21 cellular contexts compared by ENCODE assay signal in the genomic region with DNA sequence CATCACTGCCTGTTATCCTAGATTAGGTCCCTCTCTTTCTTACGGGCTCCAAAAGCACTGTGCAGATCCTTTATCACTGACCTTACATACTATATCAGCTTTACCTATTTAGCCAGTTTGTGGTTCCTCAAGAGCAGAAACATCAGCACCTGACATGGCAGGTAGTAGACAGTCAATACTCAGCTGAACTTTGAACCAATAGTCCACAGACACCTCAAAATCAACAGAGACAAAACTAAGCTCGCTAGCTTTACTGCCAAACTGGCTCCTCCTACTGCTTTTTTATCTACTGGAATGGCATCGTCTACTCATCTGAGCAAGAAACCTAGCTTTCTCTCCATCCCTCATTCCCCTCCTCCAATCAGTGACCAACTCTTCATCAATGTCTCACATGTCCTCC. TPM values are rescaled to one million over a fixed set of nuclear protein-coding genes. Genes with fewer than 3 reads are reported as not detected.
A peak's percentile ranks its signal among the peaks of the same experiment; 100 is the strongest.
DNase-seq lines count a peak whose midpoint lies in the region; ATAC-seq, FAIRE-seq and TF ChIP-seq lines count a peak whose summit lies in the region.
"Had no signal": no experiment of that assay in that cellular context is flagged by ENCODE, and none has a peak within 500 bp of the region (broad histone marks: within the 10 kb centered on the region; RNA-seq: fewer than 3 reads in every experiment).

No MANE protein-coding gene starts in this region.

- H3K27me3 Mint-ChIP-seq in neural crest cell (ENCODE audit: low read depth) (peaks cover 2% of the 10 kb centered on the region), neural progenitor cell (ENCODE audit: insufficient read depth, low read depth) (peaks cover 2% of the 10 kb centered on the region)

- H2BK120ac ChIP-seq in H1 (replicated peaks; ENCODE audit: low read depth, low read length) = no peak overlapping the region

- no peaks in the 10 kb centered on the region; the same call in 1 of the 2 replicates for H3K23me2 ChIP-seq in H1 (ENCODE audit: low read depth, low read length)

- peaks cover 0 to 3% of the 10 kb centered on the region in 2 experiments; a peak in 2 of 4 replicates for H3K9me3 ChIP-seq in H1 (ENCODE audit: insufficient read depth in 2 of 2, low read depth in 1 of 2, low read length in 1 of 2)
- no peaks in the 10 kb centered on the region for H3K9me3 ChIP-seq in HepG2 (ENCODE audit: low read length)
- no peaks in the 10 kb centered on the region for H3K9me3 ChIP-seq in transverse colon
- H3K9me3 ChIP-seq in neural progenitor cell (ENCODE audit: low read depth) = no peaks in the 10 kb centered on the region
- H3K9me3 ChIP-seq: Caco-2 had no signal

- no peaks in the 10 kb centered on the region for H3K27me3 ChIP-seq in H1 (replicated peaks in 1 of 4; ENCODE audit: control insufficient read depth in 3 of 4, extremely low read depth in 1 of 4, insufficient read depth in 3 of 4, low read length in 3 of 4)
- peaks cover 1 to 15% of the 10 kb centered on the region in 2 experiments; a peak in 3 of 5 replicates for H3K27me3 ChIP-seq in HepG2 (ENCODE audit: control insufficient read depth in 1 of 2, insufficient read depth in 2 of 2, low read length in 2 of 2)
- H3K27me3 ChIP-seq in transverse colon = no peaks in the 10 kb centered on the region
- no peaks in the 10 kb centered on the region for H3K27me3 ChIP-seq in neural progenitor cell

- TF ChIP-seq POLR2A in H1 (IDR thresholded peaks at IDR 0.05; ENCODE audit: control extremely low read depth in 1 of 2, low read depth in 2 of 2, low read length in 2 of 2) (no peak), HepG2 (IDR thresholded peaks at IDR 0.05; ENCODE audit: insufficient read depth in 1 of 2, low read depth in 2 of 2, low read length in 2 of 2) (no peak), transverse colon (IDR thresholded peaks at IDR 0.05) (no peak)

- H3K79me2 ChIP-seq in H1 (ENCODE audit: control insufficient read depth in 1 of 2, insufficient read depth in 2 of 2, low read length in 2 of 2) = no peaks in the 10 kb centered on the region
- no peaks in the 10 kb centered on the region for H3K79me2 ChIP-seq in HepG2 (ENCODE audit: insufficient read depth, low read length)
- no peaks in the 10 kb centered on the region for H3K79me2 ChIP-seq in neural progenitor cell (ENCODE audit: low read depth)

- H3K4me3 ChIP-seq in H1 (ENCODE audit: extremely low read depth in 1 of 4, insufficient read depth in 2 of 4, low read depth in 3 of 4, low read length in 4 of 4) = no peak overlapping the region
- no peak overlapping the region for H3K4me3 ChIP-seq in HepG2 (replicated peaks in 1 of 3; ENCODE audit: insufficient read depth in 1 of 3, low read depth in 2 of 3, low read length in 3 of 3)
- no peak overlapping the region for H3K4me3 ChIP-seq in transverse colon
- no peak overlapping the region for H3K4me3 ChIP-seq in neural progenitor cell

- intact Hi-C loops in HepG2 (cut with micrococcal nuclease; ENCODE audit: unreplicated experiment) = no loop called here
- intact Hi-C loops in transverse colon (cut with DNase I; ENCODE audit: low total_unique reads) = no loop called here

- no peak overlapping the region for H2BK5ac ChIP-seq in H1 (ENCODE audit: low read depth, low read length)

- H3K27ac ChIP-seq in H1 (ENCODE audit: low read depth, low read length) (no peak overlapping the region), HepG2 (ENCODE audit: extremely low read length, insufficient read depth, low read length) (no peak overlapping the region), transverse colon (no peak overlapping the region), neural progenitor cell (no peak overlapping the region)

- peak; percentile 58 for ATAC-seq in HepG2
- ATAC-seq: HCT116 had no signal

- H3K4me3 Mint-ChIP-seq in neural crest cell (no peak overlapping the region), neural progenitor cell (no peak overlapping the region)
- H3K4me3 Mint-ChIP-seq: CD4-positive, alpha-beta memory T cell; H9 had no signal

- no peak overlapping the region for H2BK15ac ChIP-seq in H1 (ENCODE audit: low read length)

- no TSS peak for BruUV-seq in HepG2 (replicated peaks; lab: Mats Ljungman, UMichigan)

- DNase-seq in H1 (ENCODE audit: low read depth in 1 of 2, low spot score in 2 of 2) (no peak), HepG2 (ENCODE audit: low spot score) (peak; percentile 28), neural crest cell (ENCODE audit: low read depth, low spot score) (no peak), transverse colon (no peak), NCI-H128 (lab: John Stamatoyannopoulos, UW; ENCODE audit: unreplicated experiment) (no peak), GM10266 (ENCODE audit: extremely low spot score) (no peak), neural progenitor cell (ENCODE audit: low spot score) (no peak)
- DNase-seq: C1 segment of cervical spinal cord; Caco-2; CD4-positive, alpha-beta memory T cell; DMS153; DND-41; H9 had no signal

- H3K4me1 Mint-ChIP-seq in neural crest cell = no peaks in the 10 kb centered on the region
- H3K4me1 Mint-ChIP-seq in neural progenitor cell = no peaks in the 10 kb centered on the region
- H3K4me1 Mint-ChIP-seq: CD4-positive, alpha-beta memory T cell had no signal

- no peak overlapping the region for H4K8ac ChIP-seq in H1 (ENCODE audit: extremely low read depth, insufficient read depth, low read length)

- H3K9me3 Mint-ChIP-seq in neural crest cell = peaks cover 7% of the 10 kb centered on the region
- no peaks in the 10 kb centered on the region for H3K9me3 Mint-ChIP-seq in neural progenitor cell

- H3K18ac ChIP-seq in H1 (ENCODE audit: extremely low read depth, low read length) = no peak overlapping the region

- in situ Hi-C loops in HepG2 (cut with HindIII; ENCODE audit: extremely low pct_ligation_motif_present, low pct_unique_long_range_greater_than_20kb) (no loop called here), transverse colon (cut with MboI; ENCODE audit: low pct_ligation_motif_present in 1 of 4, low pct_unique_long_range_greater_than_20kb in 1 of 4, low sequenced_read_pairs in 3 of 4) (no loop called here)

- no peak overlapping the region for H3K14ac ChIP-seq in H1 (ENCODE audit: insufficient read length)

- H3K9ac ChIP-seq in H1 (replicated peaks in 1 of 4; ENCODE audit: extremely low read depth in 1 of 4, low read depth in 3 of 4, low read length in 3 of 4) = no peak overlapping the region
- no peak overlapping the region for H3K9ac ChIP-seq in HepG2 (ENCODE audit: insufficient read depth, low read depth, low read length)
- no peak overlapping the region for H3K9ac ChIP-seq in neural progenitor cell

- H3K4me2 ChIP-seq in H1 (ENCODE audit: insufficient read depth in 1 of 2, low read depth in 2 of 2, low read length in 2 of 2) (no peak overlapping the region), HepG2 (ENCODE audit: low read depth, low read length) (no peak overlapping the region), neural progenitor cell (no peak overlapping the region)

- no peak overlapping the region for H2AK5ac ChIP-seq in H1 (ENCODE audit: low read depth, low read length)

- no peak overlapping the region for H3K23ac ChIP-seq in H1 (ENCODE audit: insufficient read length)

- no peak overlapping the region for H3K56ac ChIP-seq in H1 (replicated peaks; ENCODE audit: insufficient read length, low read depth, low read length)

- no peaks in the 10 kb centered on the region for H3K36me3 Mint-ChIP-seq in neural crest cell (ENCODE audit: low read depth)
- H3K36me3 Mint-ChIP-seq in neural progenitor cell = no peaks in the 10 kb centered on the region
- H3K36me3 Mint-ChIP-seq: CD4-positive, alpha-beta memory T cell had no signal

- TF ChIP-seq EP300 in H1 (IDR thresholded peaks at IDR 0.05; ENCODE audit: borderline replicate concordance in 1 of 2, low read depth in 2 of 2, low read length in 2 of 2) (no peak), HepG2 (IDR thresholded peaks at IDR 0.05; ENCODE audit: low read depth in 2 of 2, low read length in 2 of 2) (no peak), HepG2 (CRISPR knock-in tag; IDR thresholded peaks at IDR 0.05; ENCODE audit: borderline replicate concordance) (no peak), transverse colon (IDR thresholded peaks at IDR 0.05; ENCODE audit: low read depth) (no peak)

- POLR2A ChIA-PET in H1 (lab: Charles Lee; ENCODE audit: partially characterized antibody) = no interaction called here
- POLR2A ChIA-PET in HepG2 (lab: Yijun Ruan, JAX) = no interaction called here

- H3K36me3 ChIP-seq in H1 (ENCODE audit: control insufficient read depth in 2 of 4, insufficient read depth in 4 of 4, low read length in 3 of 4) = no peaks in the 10 kb centered on the region
- H3K36me3 ChIP-seq in HepG2 (replicated peaks in 1 of 2; ENCODE audit: control insufficient read depth in 1 of 2, insufficient read depth in 2 of 2, low read length in 2 of 2) = no peaks in the 10 kb centered on the region
- no peaks in the 10 kb centered on the region for H3K36me3 ChIP-seq in transverse colon
- H3K36me3 ChIP-seq in neural progenitor cell = no peaks in the 10 kb centered on the region

- H3F3A ChIP-seq in neural progenitor cell (ENCODE audit: low read depth) = no peaks in the 10 kb centered on the region

- no peak overlapping the region for H4K5ac ChIP-seq in H1 (ENCODE audit: insufficient read length, low read depth, low read length)

- H3K4ac ChIP-seq in H1 (replicated peaks; ENCODE audit: insufficient read length, low read depth, low read length) = no peak overlapping the region

- H2BK12ac ChIP-seq in H1 (ENCODE audit: low read depth, low read length) = peak overlapping the region; percentile 89; the same call in 1 of the 2 replicates

- CTCF ChIA-PET in H1 (lab: Charles Lee; ENCODE audit: partially characterized antibody) = interaction anchor here (0.9 kb wide), 1 partner anchor 29 kb away, joined by 3 read pairs; no protein-coding TSS in a partner anchor
- CTCF ChIA-PET in HepG2 (lab: Yijun Ruan, JAX; ENCODE audit: low intra/inter-chr PET ratio, low total read pairs) = no interaction called here

- FAIRE-seq in H1 (lab: Jason Lieb, UNC) = no peak
- peak; percentile 42 for FAIRE-seq in HepG2 (lab: Jason Lieb, UNC)
- FAIRE-seq: G401.6, GM12891, GM18507 had no signal

- H2AFZ ChIP-seq in H1 (ENCODE audit: low read length) (no peak overlapping the region), HepG2 (ENCODE audit: low read length) (no peak overlapping the region), neural progenitor cell (replicated peaks) (no peak overlapping the region)

- H4K20me1 ChIP-seq in H1 (replicated peaks in 1 of 2; ENCODE audit: control insufficient read depth in 1 of 2, insufficient read depth in 2 of 2, low read length in 2 of 2) (no peaks in the 10 kb centered on the region), HepG2 (ENCODE audit: insufficient read depth, low read length) (no peaks in the 10 kb centered on the region), neural progenitor cell (ENCODE audit: low read depth) (no peaks in the 10 kb centered on the region)

- no peak overlapping the region for H2BK20ac ChIP-seq in H1 (ENCODE audit: low read length)

- WGBS in H1 (ENCODE audit: extremely low coverage in 1 of 2, insufficient coverage in 1 of 2, insufficient read length in 1 of 2, insufficient replicate concordance in 2 of 2, low coverage in 1 of 2, low lambda C conversion rate in 2 of 2, missing lambda C conversion rate in 1 of 2), 2 experiments = 64% methylated on average over 3 of the region's 3 CpGs; no CpG with 5 or more reads in 1 of the 2 experiments
- 9% methylated on average over 3 of the region's 3 CpGs for WGBS in HepG2 (ENCODE audit: low lambda C conversion rate)
- 50 to 51% methylated on average over 2 to 3 of the region's 3 CpGs for WGBS in transverse colon (ENCODE audit: low coverage in 1 of 2), 2 donors

- TF ChIP-seq RAD21 in H1 (IDR thresholded peaks at IDR 0.05 in 1 of 2, conservative IDR thresholded peaks at IDR 0.05 in 1 of 2; ENCODE audit: low read depth in 2 of 2, low read length in 2 of 2) (no peak), HepG2 (CRISPR knock-in tag; IDR thresholded peaks at IDR 0.05) (no peak)

- H3K4me1 ChIP-seq in H1 (replicated peaks in 1 of 4; ENCODE audit: control insufficient read depth in 3 of 4, insufficient read depth in 4 of 4, low read length in 3 of 4) = peaks cover 0 to 7% (median 3%) of the 10 kb centered on the region in 4 experiments; a peak in 3 of 7 replicates
- H3K4me1 ChIP-seq in HepG2 (ENCODE audit: insufficient read depth, low read length) = peaks cover 8% of the 10 kb centered on the region
- no peaks in the 10 kb centered on the region for H3K4me1 ChIP-seq in transverse colon
- no peaks in the 10 kb centered on the region for H3K4me1 ChIP-seq in neural progenitor cell
- H3K4me1 ChIP-seq: Caco-2 had no signal

- H3K27ac Mint-ChIP-seq in neural crest cell (ENCODE audit: unreplicated experiment) = peak overlapping the region; percentile 29
- no peak overlapping the region for H3K27ac Mint-ChIP-seq in neural progenitor cell
- H3K27ac Mint-ChIP-seq: CD4-positive, alpha-beta memory T cell had no signal

- no peak for TF ChIP-seq CTCF in H1 (IDR thresholded peaks at IDR 0.05; ENCODE audit: control extremely low read depth in 1 of 3, insufficient read depth in 1 of 3, low read depth in 1 of 3, low read length in 3 of 3)
- TF ChIP-seq CTCF in HepG2 (CRISPR knock-in tag; IDR thresholded peaks at IDR 0.05) = no peak
- no peak for TF ChIP-seq CTCF in neural crest cell (conservative IDR thresholded peaks at IDR 0.05)
- no peak for TF ChIP-seq CTCF in transverse colon (IDR thresholded peaks at IDR 0.05)
- TF ChIP-seq CTCF in GM10266 (IDR thresholded peaks at IDR 0.05; ENCODE audit: control insufficient read depth, insufficient read depth, low read depth, missing control alignments) = no peak
- TF ChIP-seq CTCF in neural progenitor cell (IDR thresholded peaks at IDR 0.05) = no peak

- no peak overlapping the region for H4K91ac ChIP-seq in H1 (replicated peaks; ENCODE audit: insufficient read length, low read length)

- H3K79me1 ChIP-seq in H1 (ENCODE audit: low read depth, low read length) = no peaks in the 10 kb centered on the region

RNA-seq across cellular contexts. Expression of gene IL17A, which starts 5.6 kb away (rescaled TPM):
- total RNA-seq in H1 (2021; fragmentation: NEBNext Ultra II Directional; extraction: Animal tissue kit (Norgen Biotek cat#: 25700)) = not detected in 2 replicates
- polyA plus RNA-seq in H1 (2011; rRNA removed) (not detected in 2 replicates), HepG2 (2011; rRNA removed) (not detected in 2 replicates)
- not detected for polyA plus RNA-seq in H1 (2011; cell fraction: cytosol; rRNA removed)
- polyA plus RNA-seq in H1 (2011; cell fraction: nucleus; rRNA removed) = not detected
- not detected in 4 replicates for polyA plus RNA-seq in H1 (2012, experiment 1 of 2)
- polyA plus RNA-seq in H1 (2012, experiment 2 of 2) = not detected
- not detected for polyA plus RNA-seq in H1 (2013, experiment 1 of 2)
- not detected for polyA plus RNA-seq in H1 (2013, experiment 2 of 2)
- not detected in 2 replicates for polyA minus RNA-seq in H1 (2011; rRNA and poly(A)+ RNA removed)
- not detected for polyA minus RNA-seq in H1 (2011; cell fraction: cytosol; rRNA and poly(A)+ RNA removed)
- polyA minus RNA-seq in H1 (2011; cell fraction: nucleus; rRNA and poly(A)+ RNA removed) = not detected
- total RNA-seq in HepG2 (2016; rRNA removed; fragmentation: Illumina TruSeq; extraction: Trizol) (not detected in 2 replicates), neural crest cell (not detected in 2 replicates), transverse colon (not detected), neural progenitor cell (ENCODE audit: low replicate concordance) (not detected in 2 replicates)
- total RNA-seq in HepG2 (2016; cell fraction: cytosol; rRNA removed; fragmentation: Illumina TruSeq; extraction: Trizol; ENCODE audit: low read depth) = not detected in 2 replicates
- not detected in 2 replicates for total RNA-seq in HepG2 (2016; cell fraction: insoluble cytoplasmic fraction; rRNA removed; fragmentation: Illumina TruSeq; extraction: Trizol)
- total RNA-seq in HepG2 (2016; cell fraction: membrane; rRNA removed; fragmentation: Illumina TruSeq; extraction: Trizol) = not detected in 2 replicates
- not detected in 2 replicates for total RNA-seq in HepG2 (2016; cell fraction: nucleus; rRNA removed; fragmentation: Illumina TruSeq; extraction: Trizol)
- not detected in 2 replicates for polyA plus RNA-seq in HepG2 (2011; cell fraction: cytosol; rRNA removed)
- polyA plus RNA-seq in HepG2 (2011; cell fraction: nucleus; rRNA removed) = not detected in 2 replicates
- not detected in 2 replicates for polyA plus RNA-seq in HepG2 (2012)
- not detected in 2 replicates for polyA plus RNA-seq in HepG2 (2016; cell fraction: cytosol; fragmentation: Illumina TruSeq; extraction: Trizol; ENCODE audit: low read depth)
- polyA plus RNA-seq in HepG2 (2016; cell fraction: insoluble cytoplasmic fraction; fragmentation: Illumina TruSeq; extraction: Trizol; ENCODE audit: low read depth) = not detected in 2 replicates
- polyA plus RNA-seq in HepG2 (2016; cell fraction: membrane; fragmentation: Illumina TruSeq; extraction: Trizol; ENCODE audit: low read depth) = not detected in 2 replicates
- not detected in 2 replicates for polyA plus RNA-seq in HepG2 (2016; cell fraction: nucleus; fragmentation: Illumina TruSeq; extraction: Trizol; ENCODE audit: insufficient read depth, low read depth)
- not detected in 2 replicates for polyA minus RNA-seq in HepG2 (2011; rRNA and poly(A)+ RNA removed; ENCODE audit: low replicate concordance)
- not detected in 2 replicates for polyA minus RNA-seq in HepG2 (2011; cell fraction: cytosol; rRNA and poly(A)+ RNA removed)
- polyA minus RNA-seq in HepG2 (2011; cell fraction: nucleus; rRNA and poly(A)+ RNA removed) = not detected in 2 replicates
- total RNA-seq: A172; A673; Caco-2; CD4-positive, alpha-beta memory T cell; H4; H9 had no signal
- polyA plus RNA-seq: BJ had no signal

RNA-seq across cellular contexts. Expression of gene IL17F, which starts 52.5 kb away (rescaled TPM):
- not detected in 2 replicates for total RNA-seq in H1 (2021; fragmentation: NEBNext Ultra II Directional; extraction: Animal tissue kit (Norgen Biotek cat#: 25700))
- polyA plus RNA-seq in H1 (2011; rRNA removed) (0.08 TPM in 1 of 2 replicates, not detected in the other), HepG2 (2011; rRNA removed) (not detected in 2 replicates)
- polyA plus RNA-seq in H1 (2011; cell fraction: cytosol; rRNA removed) = not detected
- not detected for polyA plus RNA-seq in H1 (2011; cell fraction: nucleus; rRNA removed)
- not detected in 4 replicates for polyA plus RNA-seq in H1 (2012, experiment 1 of 2)
- not detected for polyA plus RNA-seq in H1 (2012, experiment 2 of 2)
- not detected for polyA plus RNA-seq in H1 (2013, experiment 1 of 2)
- not detected for polyA plus RNA-seq in H1 (2013, experiment 2 of 2)
- polyA minus RNA-seq in H1 (2011; rRNA and poly(A)+ RNA removed) = not detected in 2 replicates
- not detected for polyA minus RNA-seq in H1 (2011; cell fraction: cytosol; rRNA and poly(A)+ RNA removed)
- polyA minus RNA-seq in H1 (2011; cell fraction: nucleus; rRNA and poly(A)+ RNA removed) = not detected
- total RNA-seq in HepG2 (2016; rRNA removed; fragmentation: Illumina TruSeq; extraction: Trizol) (not detected in 2 replicates), neural crest cell (not detected in 2 replicates), transverse colon (not detected), neural progenitor cell (ENCODE audit: low replicate concordance) (not detected in 2 replicates)
- not detected in 2 replicates for total RNA-seq in HepG2 (2016; cell fraction: cytosol; rRNA removed; fragmentation: Illumina TruSeq; extraction: Trizol; ENCODE audit: low read depth)
- not detected in 2 replicates for total RNA-seq in HepG2 (2016; cell fraction: insoluble cytoplasmic fraction; rRNA removed; fragmentation: Illumina TruSeq; extraction: Trizol)
- not detected in 2 replicates for total RNA-seq in HepG2 (2016; cell fraction: membrane; rRNA removed; fragmentation: Illumina TruSeq; extraction: Trizol)
- not detected in 2 replicates for total RNA-seq in HepG2 (2016; cell fraction: nucleus; rRNA removed; fragmentation: Illumina TruSeq; extraction: Trizol)
- polyA plus RNA-seq in HepG2 (2011; cell fraction: cytosol; rRNA removed) = not detected in 2 replicates
- not detected in 2 replicates for polyA plus RNA-seq in HepG2 (2011; cell fraction: nucleus; rRNA removed)
- polyA plus RNA-seq in HepG2 (2012) = not detected in 2 replicates
- not detected in 2 replicates for polyA plus RNA-seq in HepG2 (2016; cell fraction: cytosol; fragmentation: Illumina TruSeq; extraction: Trizol; ENCODE audit: low read depth)
- polyA plus RNA-seq in HepG2 (2016; cell fraction: insoluble cytoplasmic fraction; fragmentation: Illumina TruSeq; extraction: Trizol; ENCODE audit: low read depth) = not detected in 2 replicates
- polyA plus RNA-seq in HepG2 (2016; cell fraction: membrane; fragmentation: Illumina TruSeq; extraction: Trizol; ENCODE audit: low read depth) = not detected in 2 replicates
- polyA plus RNA-seq in HepG2 (2016; cell fraction: nucleus; fragmentation: Illumina TruSeq; extraction: Trizol; ENCODE audit: insufficient read depth, low read depth) = not detected in 2 replicates
- polyA minus RNA-seq in HepG2 (2011; rRNA and poly(A)+ RNA removed; ENCODE audit: low replicate concordance) = not detected in 2 replicates
- polyA minus RNA-seq in HepG2 (2011; cell fraction: cytosol; rRNA and poly(A)+ RNA removed) = not detected in 2 replicates
- polyA minus RNA-seq in HepG2 (2011; cell fraction: nucleus; rRNA and poly(A)+ RNA removed) = not detected in 2 replicates
- total RNA-seq: A172; A673; Caco-2; CD4-positive, alpha-beta memory T cell; H4; H9 had no signal
- polyA plus RNA-seq: BJ; CD4-positive, alpha-beta memory T cell had no signal
